In genomic region chr15:43186003-43186353, GRCh38 we compare ENCODE assay signal across 1 cellular context.
TF ChIP-seq lines count a peak whose summit lies in the region.

No MANE protein-coding gene starts in this region.

TF ChIP-seq in HepG2, 621 proteins besides CTCF, POLR2A, EP300 and RAD21:
- TF ChIP-seq MXI1 (IDR thresholded peaks at IDR 0.05; ENCODE audit: borderline replicate concordance, low read depth, low read length) (0 out of 3 replicates have a peak, but pooled peaks have one; percentile 16), HNF1B (CRISPR knock-in tag; IDR thresholded peaks at IDR 0.05) (0 out of 2 replicates have a peak, but pooled peaks have one; percentile 24), ZSCAN21 (CRISPR knock-in tag; IDR thresholded peaks at IDR 0.05; ENCODE audit: borderline replicate concordance) (peak; percentile 23; the same call in 1 of the 2 replicates), ZNF670 (CRISPR knock-in tag; IDR thresholded peaks at IDR 0.05; ENCODE audit: borderline replicate concordance) (no peak), NCOR1 (IDR thresholded peaks at IDR 0.05; ENCODE audit: borderline replicate concordance, low read length) (no peak), ZNF18 (CRISPR knock-in tag; IDR thresholded peaks at IDR 0.05; ENCODE audit: insufficient replicate concordance) (no peak), REST (IDR thresholded peaks at IDR 0.05; ENCODE audit: borderline replicate concordance in 1 of 2, low read depth in 1 of 2, low read length in 2 of 2) (no peak), NFATC3 (CRISPR knock-in tag; IDR thresholded peaks at IDR 0.05) (0 out of 2 replicates have a peak, but pooled peaks have one; percentile 45), MTF1 (CRISPR knock-in tag; IDR thresholded peaks at IDR 0.05) (no peak), ZBTB8A (CRISPR knock-in tag; IDR thresholded peaks at IDR 0.05; ENCODE audit: borderline replicate concordance, low read depth) (no peak), ZBTB46 (CRISPR knock-in tag; IDR thresholded peaks at IDR 0.05; ENCODE audit: borderline replicate concordance) (no peak), ZNF672 (CRISPR knock-in tag; IDR thresholded peaks at IDR 0.05) (no peak), SNRNP70 (IDR thresholded peaks at IDR 0.05; ENCODE audit: low read depth, low read length) (no peak), ZBTB38 (CRISPR knock-in tag; IDR thresholded peaks at IDR 0.05) (no peak), ZNF317 (CRISPR knock-in tag; IDR thresholded peaks at IDR 0.05) (no peak), GPBP1L1 (CRISPR knock-in tag; IDR thresholded peaks at IDR 0.05) (no peak), ZNF543 (CRISPR knock-in tag; IDR thresholded peaks at IDR 0.05) (no peak), ZNF598 (CRISPR knock-in tag; IDR thresholded peaks at IDR 0.05; ENCODE audit: borderline replicate concordance) (0 out of 2 replicates have a peak, but pooled peaks have one; percentile 36), KLF9 (CRISPR knock-in tag; IDR thresholded peaks at IDR 0.05; ENCODE audit: low read depth) (no peak), ETV5 (CRISPR knock-in tag; IDR thresholded peaks at IDR 0.05; ENCODE audit: borderline replicate concordance) (0 out of 2 replicates have a peak, but pooled peaks have one; percentile 25), ZNF276 (CRISPR knock-in tag; IDR thresholded peaks at IDR 0.05; ENCODE audit: low read depth) (no peak), ZNF510 (CRISPR knock-in tag; IDR thresholded peaks at IDR 0.05; ENCODE audit: low read depth) (no peak), SRSF1 (optimal IDR thresholded peaks at IDR 0.05; ENCODE audit: low read depth, low read length) (no peak)
